ENCODE assay signal across 24 cellular contexts in genomic region chr2:239066597-239066996, GRCh38.
"Had no signal": no experiment of that assay in that cellular context is flagged by ENCODE, and none has a peak within 500 bp of the region (broad histone marks: within the 10 kb centered on the region; RNA-seq: fewer than 3 reads in every experiment).

No MANE protein-coding gene starts in this region.

- H3K9me3 Mint-ChIP-seq: effector memory CD8-positive, alpha-beta T cell; endodermal cell had no signal

- ATAC-seq: effector memory CD8-positive, alpha-beta T cell; gastrocnemius medialis; left cardiac atrium; left lung; left ventricle myocardium superior; lower lobe of right lung had no signal

- H3K4me3 Mint-ChIP-seq: effector memory CD8-positive, alpha-beta T cell; endodermal cell had no signal

- H3K27ac Mint-ChIP-seq: endodermal cell had no signal

- H3K9me3 ChIP-seq: esophagus squamous epithelium, gastrocnemius medialis, left lung, lower lobe of right lung had no signal

- FAIRE-seq: colon, endometrium, islet of Langerhans, keratinocyte had no signal

- H3K27ac ChIP-seq: coronary artery, epithelial cell of prostate, esophagus squamous epithelium, heart right ventricle, left lung, lower lobe of right lung had no signal

- H3K4me1 Mint-ChIP-seq: endodermal cell had no signal

- DNase-seq: effector CD8-positive, alpha-beta T cell; effector memory CD8-positive, alpha-beta T cell; endodermal cell; erythroblast; esophagus squamous epithelium; foreskin fibroblast; foreskin melanocyte; gastrocnemius medialis; glutamatergic neuron; head of caudate nucleus; heart right ventricle; hippocampal formation; left cardiac atrium; left ventricle myocardium superior; mesendoderm; midbrain had no signal

- H3K4me3 ChIP-seq: coronary artery, esophagus squamous epithelium, gastrocnemius medialis, heart right ventricle, left lung, lower lobe of right lung had no signal

- H3K27me3 ChIP-seq: esophagus squamous epithelium, gastrocnemius medialis, heart right ventricle, left lung had no signal

- H3K4me1 ChIP-seq: esophagus squamous epithelium, gastrocnemius medialis, heart right ventricle, left lung, lower lobe of right lung had no signal

- H3K27me3 Mint-ChIP-seq: effector memory CD8-positive, alpha-beta T cell had no signal
